Comparison of ENCODE assay signal across 8 cellular contexts in the genomic region with DNA sequence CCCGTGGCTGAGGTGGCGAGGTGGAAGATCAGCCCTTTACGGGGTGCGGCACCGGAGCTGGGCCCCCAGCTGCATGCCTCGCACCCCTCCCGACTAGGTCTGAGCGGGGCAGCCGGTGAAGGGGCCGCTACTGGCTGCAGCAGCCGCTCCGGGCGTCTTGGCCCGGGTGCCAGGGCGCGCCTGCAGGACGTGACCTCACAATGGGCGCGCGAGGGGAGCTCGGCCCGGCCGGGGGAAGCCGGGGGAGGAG. TPM values are rescaled to one million over a fixed set of nuclear protein-coding genes. Genes with fewer than 3 reads are reported as not detected.
DNase-seq lines count a peak whose midpoint lies in the region; ATAC-seq and TF ChIP-seq lines count a peak whose summit lies in the region.

No MANE protein-coding gene starts in this region.

- intact Hi-C loops in psoas muscle (cut with DNase I): loop anchor here in 1 of 2 donors (5.0 kb wide), 1 partner anchor 65 kb away; a partner anchor contains a TSS

- H3K27ac Mint-ChIP-seq in CD4-positive, CD25-positive, alpha-beta regulatory T cell: peak overlapping the region; percentile 82 to 97 (median 95)

- DNase-seq in CD4-positive, CD25-positive, alpha-beta regulatory T cell: no peak
- DNase-seq in H7 (peak; percentile 90), SK-N-SH (no peak), fibroblast of mammary gland (ENCODE audit: low read depth) (no peak), psoas muscle (peak in 1 of 2 donors; percentile 80), NOMO-1 (lab: John Stamatoyannopoulos, UW; ENCODE audit: unreplicated experiment in 2 of 2) (no peak), NCI-H345 (lab: John Stamatoyannopoulos, UW) (no peak), SW480 (ENCODE audit: low spot score) (no peak)

- peaks cover 15% of the 10 kb centered on the region for H3K36me3 Mint-ChIP-seq in CD4-positive, CD25-positive, alpha-beta regulatory T cell

- no peaks in the 10 kb centered on the region for H3K9me2 ChIP-seq in SK-N-SH

- H3K4me3 ChIP-seq in CD4-positive, CD25-positive, alpha-beta regulatory T cell (ENCODE audit: low read depth, low read length): peak overlapping the region; percentile 85
- peak overlapping the region; percentile 94 for H3K4me3 ChIP-seq in H7 (ENCODE audit: insufficient read depth, low read depth, low read length)
- H3K4me3 ChIP-seq in SK-N-SH (ENCODE audit: low read depth in 2 of 2, low read length in 1 of 2): peak overlapping the region; percentile 91 to 92
- H3K4me3 ChIP-seq in fibroblast of mammary gland (ENCODE audit: control insufficient read depth, low read depth, low read length): peak overlapping the region; percentile 87
- H3K4me3 ChIP-seq in psoas muscle: peak overlapping the region; percentile 92

- H3K9me3 Mint-ChIP-seq in CD4-positive, CD25-positive, alpha-beta regulatory T cell: no peaks in the 10 kb centered on the region

- POLR2A ChIA-PET in SK-N-SH (lab: Yijun Ruan, JAX): interaction anchor here (0.6 to 1.5 kb wide), 5 partner anchors 9 to 118 kb away, joined by 3 to 4 read pairs (median 3); no protein-coding TSS in a partner anchor

- TF ChIP-seq CTCF in SK-N-SH (IDR thresholded peaks at IDR 0.05): no peak
- no peak for TF ChIP-seq CTCF in fibroblast of mammary gland (conservative IDR thresholded peaks at IDR 0.05; ENCODE audit: control insufficient read depth, insufficient read depth, low read depth, low read length)
- no peak for TF ChIP-seq CTCF in psoas muscle (IDR thresholded peaks at IDR 0.05)

- H3K9ac ChIP-seq in SK-N-SH: peak overlapping the region; percentile 94

- H3K79me2 ChIP-seq in SK-N-SH (ENCODE audit: insufficient read depth): peaks cover 97% of the 10 kb centered on the region

- H3K4me3 Mint-ChIP-seq in CD4-positive, CD25-positive, alpha-beta regulatory T cell: peak overlapping the region; percentile 91 to 98 (median 94)

- H3F3A ChIP-seq in SK-N-SH (replicated peaks; ENCODE audit: insufficient read depth): peaks cover 6% of the 10 kb centered on the region

- H3K4me1 Mint-ChIP-seq in CD4-positive, CD25-positive, alpha-beta regulatory T cell: peaks cover 13 to 74% (median 45%) of the 10 kb centered on the region in 4 donors

- peak overlapping the region; percentile 98 for H3K4me2 ChIP-seq in SK-N-SH

- no peak for TF ChIP-seq EP300 in SK-N-SH (IDR thresholded peaks at IDR 0.05; ENCODE audit: borderline replicate concordance in 1 of 2, low read depth in 1 of 2, low read length in 1 of 2)

- no peak for TF ChIP-seq RAD21 in SK-N-SH (IDR thresholded peaks at IDR 0.05; ENCODE audit: low read length)

- H3K36me3 ChIP-seq in CD4-positive, CD25-positive, alpha-beta regulatory T cell (ENCODE audit: control insufficient read depth, insufficient read depth, low read length): peaks cover 30% of the 10 kb centered on the region
- H3K36me3 ChIP-seq in H7 (replicated peaks; ENCODE audit: control insufficient read depth, insufficient read depth, low read length) (peaks cover 5% of the 10 kb centered on the region), SK-N-SH (replicated peaks in 1 of 2; ENCODE audit: control insufficient read depth in 1 of 2, insufficient read depth in 2 of 2, low read length in 1 of 2) (peaks cover 21 to 28% of the 10 kb centered on the region in 2 experiments), psoas muscle (ENCODE audit: insufficient read depth in 1 of 2, low read depth in 1 of 2) (peaks cover 0 to 20% of the 10 kb centered on the region in 2 donors)

- 0% methylated on average over 2 of the region's 24 CpGs for WGBS in SK-N-SH (ENCODE audit: low lambda C conversion rate)
- 1% methylated on average over 18 to 24 of the region's 24 CpGs for WGBS in psoas muscle, 3 donors

- ATAC-seq in CD4-positive, CD25-positive, alpha-beta regulatory T cell (ENCODE audit: low read depth in 2 of 2): peak in 1 of 2 donors; percentile 32
- no peak for ATAC-seq in psoas muscle

- H3K9me3 ChIP-seq in CD4-positive, CD25-positive, alpha-beta regulatory T cell (ENCODE audit: control insufficient read depth in 2 of 2, low read length in 2 of 2): no peaks in the 10 kb centered on the region
- H3K9me3 ChIP-seq in SK-N-SH: no peaks in the 10 kb centered on the region
- H3K9me3 ChIP-seq in psoas muscle: no peaks in the 10 kb centered on the region

- peaks cover 53% of the 10 kb centered on the region for H3K4me1 ChIP-seq in CD4-positive, CD25-positive, alpha-beta regulatory T cell (ENCODE audit: control insufficient read depth, insufficient read depth, low read length, poor library complexity, severe bottlenecking)
- H3K4me1 ChIP-seq in SK-N-SH (ENCODE audit: control insufficient read depth in 1 of 2, insufficient read depth in 2 of 2, low read depth in 1 of 2, low read length in 1 of 2) (peaks cover 16 to 19% of the 10 kb centered on the region in 2 experiments; a peak in 3 of 4 replicates), psoas muscle (peaks cover 64% of the 10 kb centered on the region)

- peaks cover 8% of the 10 kb centered on the region for H3K27me3 Mint-ChIP-seq in CD4-positive, CD25-positive, alpha-beta regulatory T cell

- no peaks in the 10 kb centered on the region for H3K27me3 ChIP-seq in CD4-positive, CD25-positive, alpha-beta regulatory T cell (ENCODE audit: control insufficient read depth, insufficient read depth, low read length)
- H3K27me3 ChIP-seq in H7 (ENCODE audit: control insufficient read depth, insufficient read depth, low read length) (no peaks in the 10 kb centered on the region), SK-N-SH (ENCODE audit: insufficient read depth) (no peaks in the 10 kb centered on the region), psoas muscle (ENCODE audit: insufficient read depth in 3 of 3, low read length in 2 of 3) (no peaks in the 10 kb centered on the region)

- peak overlapping the region; percentile 70; the same call in 1 of the 2 replicates for H2AFZ ChIP-seq in SK-N-SH (ENCODE audit: low read depth)

- CTCF ChIA-PET in SK-N-SH (lab: Yijun Ruan, JAX): interaction anchor here (0.9 to 2.2 kb wide), 6 partner anchors 9 to 168 kb away, joined by 3 to 11 read pairs (median 6); no protein-coding TSS in a partner anchor

- H4K20me1 ChIP-seq in SK-N-SH (ENCODE audit: insufficient read depth): peaks cover 66% of the 10 kb centered on the region

- H3K27ac ChIP-seq in CD4-positive, CD25-positive, alpha-beta regulatory T cell (ENCODE audit: insufficient read depth, low read length, poor library complexity, severe bottlenecking): peak overlapping the region; percentile 89
- H3K27ac ChIP-seq in SK-N-SH (ENCODE audit: low read depth in 2 of 2, low read length in 1 of 2) (peak overlapping the region; percentile 92), psoas muscle (peak overlapping the region; percentile 99)

TF ChIP-seq in SK-N-SH, 30 proteins besides CTCF, POLR2A, EP300 and RAD21 (continues in another document):
- no peak for TF ChIP-seq SIN3A (IDR thresholded peaks at IDR 0.05; ENCODE audit: borderline replicate concordance, low read depth, low read length)
- TF ChIP-seq, protein P1, sequence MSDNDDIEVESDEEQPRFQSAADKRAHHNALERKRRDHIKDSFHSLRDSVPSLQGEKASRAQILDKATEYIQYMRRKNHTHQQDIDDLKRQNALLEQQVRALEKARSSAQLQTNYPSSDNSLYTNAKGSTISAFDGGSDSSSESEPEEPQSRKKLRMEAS (IDR thresholded peaks at IDR 0.05; ENCODE audit: low read depth): no peak; the same call in 1 of the 2 replicates
- no peak for TF ChIP-seq FOXJ3 (CRISPR knock-in tag; IDR thresholded peaks at IDR 0.05)

RNA-seq across cellular contexts. Expression of a gene that starts 0.4 kb away (rescaled TPM):
- 31.8 TPM for total RNA-seq in CD4-positive, CD25-positive, alpha-beta regulatory T cell
- polyA plus RNA-seq in CD4-positive, CD25-positive, alpha-beta regulatory T cell: 10 to 100 TPM; 33.4 to 42.4 (median 39.9) TPM
- total RNA-seq in H7 (2014; rRNA removed; shearing (Covaris generic)): 16.6 and 17.7 TPM in 2 replicates
- 5.2 and 5.9 TPM in 2 replicates for polyA plus RNA-seq in SK-N-SH (2012; rRNA removed)
- polyA plus RNA-seq in SK-N-SH (2012; cell fraction: cytosol; rRNA removed): 7.9 and 8.3 TPM in 2 replicates
- 3.4 and 5.4 TPM in 2 replicates for polyA plus RNA-seq in SK-N-SH (2012; cell fraction: nucleus; rRNA removed)
- total RNA-seq in psoas muscle: 10 to 100 TPM; 15.4 to 29.5 (median 23.2) TPM
- 10 to 100 TPM in 2 of 3 donors, 1 to 10 TPM in 1; 8.7 to 25.4 (median 14.1) TPM for polyA plus RNA-seq in psoas muscle

RNA-seq across cellular contexts. Expression of a gene that starts 0.7 kb away (rescaled TPM):
- 15.1 TPM for total RNA-seq in CD4-positive, CD25-positive, alpha-beta regulatory T cell
- 10 to 100 TPM; 32.3 to 55.0 (median 49.6) TPM for polyA plus RNA-seq in CD4-positive, CD25-positive, alpha-beta regulatory T cell
- 15.8 and 17.4 TPM in 2 replicates for total RNA-seq in H7 (2014; rRNA removed; shearing (Covaris generic))
- 25.2 and 25.4 TPM in 2 replicates for polyA plus RNA-seq in SK-N-SH (2012; rRNA removed)
- 29.8 and 31.6 TPM in 2 replicates for polyA plus RNA-seq in SK-N-SH (2012; cell fraction: cytosol; rRNA removed)
- 4.9 and 8.9 TPM in 2 replicates for polyA plus RNA-seq in SK-N-SH (2012; cell fraction: nucleus; rRNA removed)
- total RNA-seq in psoas muscle: 100 to 1,000 TPM in 1 of 4 donors, 10 to 100 TPM in 3; 73.6 to 101 (median 80.0) TPM
- 100 to 1,000 TPM; 118 to 171 (median 141) TPM for polyA plus RNA-seq in psoas muscle

RNA-seq across cellular contexts. Expression of a gene that starts 33.1 kb away (rescaled TPM):
- total RNA-seq in CD4-positive, CD25-positive, alpha-beta regulatory T cell: 9.7 TPM
- 1 to 10 TPM; 3.7 to 7.5 (median 6.1) TPM for polyA plus RNA-seq in CD4-positive, CD25-positive, alpha-beta regulatory T cell
- total RNA-seq in H7 (2014; rRNA removed; shearing (Covaris generic)): 13.4 and 14.1 TPM in 2 replicates
- polyA plus RNA-seq in SK-N-SH (2012; rRNA removed) (15.8 and 18.1 TPM in 2 replicates), psoas muscle (10 to 100 TPM; 13.1 to 29.5 (median 13.3) TPM)
- 6.9 and 12.1 TPM in 2 replicates for polyA plus RNA-seq in SK-N-SH (2012; cell fraction: cytosol; rRNA removed)
- polyA plus RNA-seq in SK-N-SH (2012; cell fraction: nucleus; rRNA removed): 32.9 and 37.6 TPM in 2 replicates
- total RNA-seq in psoas muscle: 10 to 100 TPM in 1 of 4 donors, 1 to 10 TPM in 3; 6.5 to 12.7 (median 7.8) TPM

RNA-seq across cellular contexts. Expression of a gene that starts 39.4 kb away (rescaled TPM):
- total RNA-seq in CD4-positive, CD25-positive, alpha-beta regulatory T cell: 5.8 TPM
- 1 to 10 TPM in 3 of 4 donors, not detected in 1; 1.4 to 1.7 (median 1.7) TPM for polyA plus RNA-seq in CD4-positive, CD25-positive, alpha-beta regulatory T cell
- total RNA-seq in H7 (2014; rRNA removed; shearing (Covaris generic)): 282 and 412 TPM in 2 replicates
- polyA plus RNA-seq in SK-N-SH (2012; rRNA removed) (47.6 and 53.0 TPM in 2 replicates), psoas muscle (100 to 1,000 TPM in 1 of 3 donors, 10 to 100 TPM in 2; 21.2 to 383 (median 67.0) TPM)
- polyA plus RNA-seq in SK-N-SH (2012; cell fraction: cytosol; rRNA removed): 24.1 and 41.5 TPM in 2 replicates
- 111 and 208 TPM in 2 replicates for polyA plus RNA-seq in SK-N-SH (2012; cell fraction: nucleus; rRNA removed)
- total RNA-seq in psoas muscle: 100 to 1,000 TPM in 1 of 4 donors, 10 to 100 TPM in 3; 19.5 to 116 (median 33.0) TPM
